Comparison of ENCODE assay signal across 14 cellular contexts in genomic region chr2:29215739-29216608, GRCh38.
"Had no signal": no experiment of that assay in that cellular context is flagged by ENCODE, and none has a peak within 500 bp of the region (broad histone marks: within the 10 kb centered on the region; RNA-seq: fewer than 3 reads in every experiment).

No MANE protein-coding gene starts in this region.

- H3K4me3 Mint-ChIP-seq: activated naive CD4-positive, alpha-beta T cell treated with anti-CD3 and anti-CD28 coated beads for 36 hours; activated T-helper 17 cell treated with anti-CD3 and anti-CD28 coated beads, Interleukin-2, amount 50 U/mL, for 72 hours; memory B cell; nephron; T-helper 17 cell had no signal

- DNase-seq: activated CD4-positive, alpha-beta T cell treated with anti-CD3 and anti-CD28 coated beads, Interleukin-2, amount 50 U/mL, for 1 hour; activated naive CD4-positive, alpha-beta T cell treated with anti-CD3 and anti-CD28 coated beads for 36 hours; heart right ventricle; left ventricle myocardium inferior; T-helper 17 cell; thyroid gland had no signal

- H3K4me1 Mint-ChIP-seq: activated T-helper 17 cell treated with anti-CD3 and anti-CD28 coated beads, Interleukin-2, amount 50 U/mL, for 72 hours; memory B cell; nephron had no signal

- H3K27ac Mint-ChIP-seq: activated naive CD4-positive, alpha-beta T cell treated with anti-CD3 and anti-CD28 coated beads for 36 hours; activated T-helper 17 cell treated with anti-CD3 and anti-CD28 coated beads, Interleukin-2, amount 50 U/mL, for 72 hours; memory B cell; nephron; T-helper 17 cell had no signal

- H3K4me1 ChIP-seq: left ventricle myocardium inferior had no signal

- H3K4me3 ChIP-seq: heart right ventricle, left ventricle myocardium inferior, thyroid gland had no signal

- ATAC-seq: activated T-helper 17 cell treated with anti-CD3 and anti-CD28 coated beads, Interleukin-2, amount 50 U/mL, for 72 hours; heart right ventricle; T-helper 17 cell had no signal

- H3K9me3 ChIP-seq: heart right ventricle, left ventricle myocardium inferior, thyroid gland had no signal

- FAIRE-seq: astrocyte, colon, frontal cortex, keratinocyte, TTC549 had no signal

- H3K9me3 Mint-ChIP-seq: activated naive CD4-positive, alpha-beta T cell treated with anti-CD3 and anti-CD28 coated beads for 36 hours; activated T-helper 17 cell treated with anti-CD3 and anti-CD28 coated beads, Interleukin-2, amount 50 U/mL, for 72 hours; memory B cell; nephron had no signal

- H3K36me3 Mint-ChIP-seq: memory B cell had no signal

- H3K27me3 ChIP-seq: thyroid gland had no signal

- H3K36me3 ChIP-seq: heart right ventricle, left ventricle myocardium inferior, thyroid gland had no signal

- H3K27me3 Mint-ChIP-seq: activated T-helper 17 cell treated with anti-CD3 and anti-CD28 coated beads, Interleukin-2, amount 50 U/mL, for 72 hours; T-helper 17 cell had no signal
